In genomic region chr7:28037220-28038010, GRCh38 we compare ENCODE assay signal across 1 cellular context.
TF ChIP-seq lines count a peak whose summit lies in the region.

No MANE protein-coding gene starts in this region.

TF ChIP-seq in K562, 482 proteins besides CTCF, POLR2A, EP300 and RAD21 (continued from another document and continues in another):
- TF ChIP-seq ZNF407 (IDR thresholded peaks at IDR 0.05; ENCODE audit: low read depth) (no peak), TCF15 (CRISPR knock-in tag; IDR thresholded peaks at IDR 0.05) (no peak), ARID3A (IDR thresholded peaks at IDR 0.05; ENCODE audit: borderline replicate concordance, low read depth, low read length) (peak; percentile 79), MTA3 (IDR thresholded peaks at IDR 0.05; ENCODE audit: borderline replicate concordance) (no peak), SMAD1 (IDR thresholded peaks at IDR 0.05; ENCODE audit: low read depth, low read length, partially characterized antibody) (no peak), TRIM24 (IDR thresholded peaks at IDR 0.05) (peak; percentile 43 to 56; a peak in 2 of 4 replicates), VEZF1 (CRISPR knock-in tag; IDR thresholded peaks at IDR 0.05) (no peak), STAT5A (IDR thresholded peaks at IDR 0.05; ENCODE audit: borderline replicate concordance, low read length) (no peak), CAMTA2 (CRISPR knock-in tag; conservative IDR thresholded peaks at IDR 0.05) (no peak), ZBTB17 (CRISPR knock-in tag; IDR thresholded peaks at IDR 0.05) (no peak), RCOR1 (IDR thresholded peaks at IDR 0.05; ENCODE audit: borderline replicate concordance in 1 of 2, low read depth in 2 of 2, low read length in 2 of 2) (peak in 1 of 2 experiments; percentile 65; a peak in 1 of 4 replicates), FOXA3 (CRISPR knock-in tag; conservative IDR thresholded peaks at IDR 0.05 in 1 of 2, IDR thresholded peaks at IDR 0.05 in 1 of 2) (no peak), TAF9B (IDR thresholded peaks at IDR 0.05; ENCODE audit: partially characterized antibody) (peak; percentile 38), ZBTB5 (IDR thresholded peaks at IDR 0.05) (no peak), ZKSCAN8 (CRISPR knock-in tag; IDR thresholded peaks at IDR 0.05) (no peak), ZFP36 (IDR thresholded peaks at IDR 0.05; ENCODE audit: low read depth, low read length, partially characterized antibody) (peak; percentile 59), HMG20B (CRISPR knock-in tag; IDR thresholded peaks at IDR 0.05) (no peak), CSDE1 (IDR thresholded peaks at IDR 0.05) (no peak), SREBF2 (CRISPR knock-in tag; IDR thresholded peaks at IDR 0.05) (no peak), CBX2 (IDR thresholded peaks at IDR 0.05; ENCODE audit: insufficient read depth, low read length, poor library complexity, severe bottlenecking) (no peak), HDAC3 (IDR thresholded peaks at IDR 0.05; ENCODE audit: borderline replicate concordance, partially characterized antibody) (no peak), ARID1B (IDR thresholded peaks at IDR 0.05) (peak; percentile 88), NFXL1 (CRISPR knock-in tag; IDR thresholded peaks at IDR 0.05) (no peak), THAP12 (CRISPR knock-in tag; IDR thresholded peaks at IDR 0.05) (no peak), NFE2L1 (tag; IDR thresholded peaks at IDR 0.05; ENCODE audit: borderline replicate concordance, low read depth) (peak; percentile 15; the same call in 1 of the 2 replicates), BCLAF1 (IDR thresholded peaks at IDR 0.05; ENCODE audit: borderline replicate concordance in 1 of 2, control insufficient read depth in 1 of 2, low read depth in 2 of 2, low read length in 1 of 2) (no peak), ZNF589 (CRISPR knock-in tag; IDR thresholded peaks at IDR 0.05; ENCODE audit: low read depth) (peak; percentile 30; the same call in 1 of the 2 replicates), ID3 (CRISPR knock-in tag; IDR thresholded peaks at IDR 0.05) (no peak), ID3 (tag; IDR thresholded peaks at IDR 0.05) (no peak), SMARCB1 (IDR thresholded peaks at IDR 0.05; ENCODE audit: insufficient read length, low read depth) (peak; percentile 84), NKRF (IDR thresholded peaks at IDR 0.05; ENCODE audit: borderline replicate concordance) (no peak), HINFP (tag; conservative IDR thresholded peaks at IDR 0.05; ENCODE audit: low read depth) (no peak)
